17 cellular contexts compared by ENCODE assay signal in genomic region chr17:9016941-9017552, GRCh38. TPM values are rescaled to one million over a fixed set of nuclear protein-coding genes. Genes with fewer than 3 reads are reported as not detected.
A peak's percentile ranks its signal among the peaks of the same experiment; 100 is the strongest.
DNase-seq lines count a peak whose midpoint lies in the region; ATAC-seq and TF ChIP-seq lines count a peak whose summit lies in the region.
"Had no signal": no experiment of that assay in that cellular context is flagged by ENCODE, and none has a peak within 500 bp of the region (broad histone marks: within the 10 kb centered on the region; RNA-seq: fewer than 3 reads in every experiment).

No MANE protein-coding gene starts in this region.

- H3K4me2 ChIP-seq in HCT116 (ENCODE audit: low read length), result peak overlapping the region; percentile 48

- TF ChIP-seq CTCF in HCT116 (IDR thresholded peaks at IDR 0.05 in 2 of 3, conservative IDR thresholded peaks at IDR 0.05 in 1 of 3; ENCODE audit: borderline replicate concordance in 1 of 3, insufficient read depth in 1 of 3, low read depth in 2 of 3, low read length in 2 of 3), result no peak

- no peak overlapping the region for H3K27ac ChIP-seq in HCT116 (ENCODE audit: low read depth, low read length)
- H3K27ac ChIP-seq: coronary artery had no signal

- intact Hi-C loops in HCT116 (cut with micrococcal nuclease), result no loop called here

- no peaks in the 10 kb centered on the region for H3K79me2 ChIP-seq in HCT116 (ENCODE audit: insufficient read depth, low read length)

- CTCF ChIA-PET in HCT116 (lab: Charles Lee), result no interaction called here

- H4K20me1 ChIP-seq in HCT116 (ENCODE audit: insufficient read depth), result no peaks in the 10 kb centered on the region

- DNase-seq in CMK (ENCODE audit: low read depth), result peak; percentile 56
- DNase-seq in HCT116 (ENCODE audit: low read depth, low spot score), result no peak
- peak; percentile 37 for DNase-seq in RPMI8226
- DNase-seq in kidney tubule cell (ENCODE audit: low spot score), result peak; percentile 20
- no peak for DNase-seq in NCI-H1436 treated with DMSO at 0.1 percent for 48 hours (lab: John Stamatoyannopoulos, UW)
- no peak for DNase-seq in retina
- no peak for DNase-seq in H7
- DNase-seq: activated CD4-positive, alpha-beta T cell treated with anti-CD3 and anti-CD28 coated beads, Interleukin-2, amount 10 ng/mL, durations not matched to agents 24 days and 14 days; activated naive CD4-positive, alpha-beta T cell treated with anti-CD3 and anti-CD28 coated beads, Interleukin-2, amount 10 ng/mL, durations not matched to agents 7 days and 5 days; gastrocnemius medialis; NCI-H1417; NCI-H2171; NK-92 treated with Interleukin-12 subunit alpha and Interleukin-12 subunit beta, amount 100 ng/mL, for 24 hours; stimulated activated CD4-positive, alpha-beta T cell treated with anti-CD3 and anti-CD28 coated beads, Interleukin-2, amount 100 ng/mL, for 48 hours had no signal

- TF ChIP-seq POLR2A in HCT116 (IDR thresholded peaks at IDR 0.05; ENCODE audit: borderline replicate concordance, extremely low read depth, insufficient read depth, insufficient read length), result no peak

- no TSS peak for BruUV-seq in HCT116 (replicated peaks; lab: Mats Ljungman, UMichigan)

- peaks cover 12 to 26% of the 10 kb centered on the region in 2 experiments; a peak in 3 of 4 replicates for H3K4me1 ChIP-seq in HCT116 (ENCODE audit: control insufficient read depth in 1 of 2, insufficient read depth in 2 of 2, low read length in 2 of 2)

- H3K27me3 ChIP-seq in HCT116 (ENCODE audit: insufficient read depth, low read length) (peaks cover 3% of the 10 kb centered on the region; the same call in 1 of the 2 replicates), H7 (ENCODE audit: control insufficient read depth, insufficient read depth, low read length) (peaks cover 46% of the 10 kb centered on the region)

- no peak for TF ChIP-seq RAD21 in HCT116 (IDR thresholded peaks at IDR 0.05; ENCODE audit: low read depth)

- H3K36me3 ChIP-seq in HCT116 (ENCODE audit: control insufficient read depth in 1 of 2, insufficient read depth in 2 of 2, low read length in 2 of 2) (no peaks in the 10 kb centered on the region), H7 (replicated peaks; ENCODE audit: control insufficient read depth, insufficient read depth, low read length) (no peaks in the 10 kb centered on the region)
- H3K36me3 ChIP-seq: gastrocnemius medialis had no signal

- RAD21 ChIA-PET in HCT116 (lab: Charles Lee; ENCODE audit: low non-redundant PET in 1 of 2, low total read pairs in 2 of 2, uncharacterized antibody in 2 of 2, unreplicated experiment in 2 of 2), result interaction anchor here in 1 of 2 experiments (0.8 kb wide), 1 partner anchor 19 kb away, joined by 3 read pairs; no protein-coding TSS in a partner anchor

- no peaks in the 10 kb centered on the region for H3K9me2 ChIP-seq in HCT116 (ENCODE audit: insufficient read depth)

- no peak overlapping the region for H3K4me3 ChIP-seq in HCT116 (replicated peaks in 1 of 2; ENCODE audit: low read depth in 1 of 2, low read length in 2 of 2)
- H3K4me3 ChIP-seq in H7 (ENCODE audit: insufficient read depth, low read depth, low read length), result no peak overlapping the region
- H3K4me3 ChIP-seq: coronary artery, gastrocnemius medialis had no signal

- no peaks in the 10 kb centered on the region for H3K9me3 ChIP-seq in HCT116 (ENCODE audit: control insufficient read depth in 1 of 2, insufficient read depth in 1 of 2, low read depth in 1 of 2, low read length in 2 of 2)
- H3K9me3 ChIP-seq: gastrocnemius medialis had no signal

- ATAC-seq in HCT116 (peak; percentile 24), GM18909 (IDR thresholded peaks at IDR 0.05; ENCODE audit: poor library complexity, unreplicated experiment) (no peak)
- ATAC-seq: gastrocnemius medialis, Right ventricle myocardium inferior had no signal

- H2AFZ ChIP-seq in HCT116 (ENCODE audit: low read depth, low read length, poor library complexity, severe bottlenecking), result peak overlapping the region; percentile 18

- no peak overlapping the region for H3K9ac ChIP-seq in HCT116 (ENCODE audit: low read length)

- POLR2A ChIA-PET in HCT116 (lab: Charles Lee), result no interaction called here

TF ChIP-seq in HCT116, 20 proteins besides CTCF, POLR2A, EP300 and RAD21:
- TF ChIP-seq TCF7L2 (IDR thresholded peaks at IDR 0.05; ENCODE audit: borderline replicate concordance, extremely low read depth, insufficient read depth, insufficient read length) (peak; percentile 84), EZH2 (IDR thresholded peaks at IDR 0.05) (no peak), EZH2phosphoT487 (IDR thresholded peaks at IDR 0.05; ENCODE audit: borderline replicate concordance) (no peak), SP1 (IDR thresholded peaks at IDR 0.05; ENCODE audit: low read depth) (peak; percentile 27; the same call in 1 of the 2 replicates), ZBTB33 (IDR thresholded peaks at IDR 0.05; ENCODE audit: extremely low read depth, insufficient replicate concordance, low read length) (no peak), ELF1 (IDR thresholded peaks at IDR 0.05; ENCODE audit: borderline replicate concordance, low read depth) (no peak)
TF ChIP-seq in HCT116: peak in this region for 2.

RNA-seq across cellular contexts. Expression of gene NTN1, which starts 4.3 kb away (rescaled TPM):
- 4.2 TPM for total RNA-seq in HCT116 (2021; ENCODE audit: unreplicated experiment)
- polyA plus RNA-seq in HCT116 (2012), result 3.3 and 4.1 TPM in 2 replicates
- 8.9 and 19.1 TPM in 2 replicates for total RNA-seq in H7 (2014; rRNA removed; shearing (Covaris generic))

RNA-seq across cellular contexts. Expression of gene PIK3R5, which starts 51.5 kb away (rescaled TPM):
- 2.5 TPM for total RNA-seq in HCT116 (2021; ENCODE audit: unreplicated experiment)
- 0.78 and 0.99 TPM in 2 replicates for polyA plus RNA-seq in HCT116 (2012)
- 13.3 and 33.6 TPM in 2 replicates for total RNA-seq in H7 (2014; rRNA removed; shearing (Covaris generic))

Comparison
In these comparisons a context has a peak if more than half of its experiments do, and no peak if none do; other contexts are left out.
1. DNase-seq: peak in CMK (single experiment), RPMI8226 (single experiment) and kidney tubule cell (single experiment); none in HCT116 (single experiment), NCI-H1436 treated with DMSO at 0.1 percent for 48 hours (single experiment), retina (single experiment) and H7 (single experiment).